In genomic region chr4:118703118-118703517, GRCh38 we compare ENCODE assay signal across 16 cellular contexts. TPM values are rescaled to one million over a fixed set of nuclear protein-coding genes. Genes with fewer than 3 reads are reported as not detected.
DNase-seq lines count a peak whose midpoint lies in the region; ATAC-seq, FAIRE-seq and TF ChIP-seq lines count a peak whose summit lies in the region.
"Had no signal": no experiment of that assay in that cellular context is flagged by ENCODE, and none has a peak within 500 bp of the region (broad histone marks: within the 10 kb centered on the region; RNA-seq: fewer than 3 reads in every experiment).

No MANE protein-coding gene starts in this region.

- H3K4me3 ChIP-seq in pancreas = no peak overlapping the region
- H3K4me3 ChIP-seq: GM12878, GM23338 had no signal

- H3K36me3 ChIP-seq in pancreas = peaks cover 0 to 30% (median 2%) of the 10 kb centered on the region in 3 donors

- intact Hi-C loops in pancreas (cut with DNase I) = no loop called here

- peak; percentile 40 for DNase-seq in DMS53 (lab: John Stamatoyannopoulos, UW)
- DNase-seq in DMS53 treated with DMSO at 0.1 percent for 48 hours (lab: John Stamatoyannopoulos, UW; ENCODE audit: unreplicated experiment) = no peak
- no peak for DNase-seq in left lobe of liver (ENCODE audit: low spot score)
- no peak for DNase-seq in pancreas
- no peak for DNase-seq in Kasumi-1 (lab: John Stamatoyannopoulos, UW)
- DNase-seq in AG08395 (ENCODE audit: low spot score) = no peak
- DNase-seq: C1 segment of cervical spinal cord; CD4-positive, alpha-beta T cell; H7; KBM-7 had no signal

- no peaks in the 10 kb centered on the region for H3K27me3 ChIP-seq in pancreas

- peak; percentile 78 for FAIRE-seq in pancreas (lab: Jason Lieb, UNC)
- FAIRE-seq: GM12878, GM18507 had no signal

- no peak for TF ChIP-seq CTCF in pancreas (IDR thresholded peaks at IDR 0.05)

- H3K27ac ChIP-seq in pancreas = no peak overlapping the region
- H3K27ac ChIP-seq: 22Rv1, HL-60 had no signal

- 46 to 55% methylated on average over 2 of the region's 2 CpGs for WGBS in pancreas, 2 donors

- ATAC-seq in left lobe of liver (peak; percentile 91), pancreas (peak in 3 of 4 donors; percentile 79 to 91 (median 89)), HG02588 (IDR thresholded peaks at IDR 0.05; ENCODE audit: unreplicated experiment) (no peak)
- ATAC-seq: GM12878, GM23338 had no signal

- no peaks in the 10 kb centered on the region for H3K9me3 ChIP-seq in pancreas

- H3K4me1 ChIP-seq in pancreas = peaks cover 0 to 17% (median 15%) of the 10 kb centered on the region in 3 donors

RNA-seq across cellular contexts. Expression of gene METTL14, which starts 17.9 kb away (rescaled TPM):
- total RNA-seq in left lobe of liver (23.1 TPM), pancreas (10 to 100 TPM; 12.6 to 28.0 (median 18.2) TPM)
- 1 to 10 TPM; 3.5 to 8.0 TPM for polyA plus RNA-seq in pancreas
